Comparison of ENCODE assay signal across 8 cellular contexts in the genomic region with DNA sequence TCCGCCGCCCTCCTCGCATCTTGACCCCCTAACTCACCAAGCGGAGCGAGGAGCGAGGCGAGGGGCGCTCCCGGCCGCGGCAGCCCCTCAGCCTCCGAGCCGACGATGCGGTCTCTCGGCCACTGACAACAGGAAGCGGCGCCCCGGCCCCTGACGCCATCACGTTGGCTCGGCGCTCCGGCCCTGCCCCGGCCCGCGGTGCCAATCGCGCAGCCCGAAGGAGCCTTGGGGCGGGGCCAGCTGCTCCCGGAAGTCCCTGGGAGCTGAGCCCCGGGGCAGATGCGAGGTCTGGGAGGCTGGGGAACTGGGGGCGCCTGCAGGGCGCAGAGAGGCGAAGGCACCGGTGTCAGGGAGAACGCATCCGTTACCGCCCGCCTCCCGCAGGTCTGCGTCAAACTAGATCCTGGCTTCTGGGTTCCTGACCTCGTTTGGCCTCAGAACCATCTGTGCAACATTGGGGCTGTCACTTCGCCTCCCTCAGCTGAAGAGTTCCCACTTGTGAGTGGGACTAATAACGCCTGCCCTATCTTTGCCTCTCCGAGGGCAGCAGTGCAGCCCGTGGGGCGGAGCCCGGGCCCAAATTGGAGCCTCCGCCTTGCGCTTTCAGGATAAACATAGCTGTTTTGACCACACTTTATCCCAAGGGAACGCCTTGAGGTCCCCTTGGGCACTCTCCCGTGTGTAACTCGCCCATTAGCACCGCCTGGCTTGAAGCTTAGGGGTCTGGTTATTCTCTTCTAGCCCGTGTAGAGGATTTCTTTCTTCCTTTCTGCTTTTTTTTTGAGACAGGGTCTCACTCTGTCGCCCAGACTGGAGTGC. TPM values are rescaled to one million over a fixed set of nuclear protein-coding genes. Genes with fewer than 3 reads are reported as not detected.
DNase-seq lines count a peak whose midpoint lies in the region; ATAC-seq, FAIRE-seq and TF ChIP-seq lines count a peak whose summit lies in the region.
"Not testable (repeated sequence)": the region's sequence is repeated elsewhere in the genome, so short reads cannot be mapped to it uniquely, and the experiment has no call there.

PLEKHM1 (minus strand) TSS at position 107 of the 819 bp plus-strand sequence. CDS start 8,237 bp downstream, outside the sequence.

- FAIRE-seq in keratinocyte (lab: Jason Lieb, UNC), result not testable (repeated sequence)

- H3K4me2 ChIP-seq in keratinocyte (ENCODE audit: control insufficient read depth, extremely low read depth, insufficient read depth, low read depth, low read length), result peak within 1 kb of the TSS; percentile 77

- not testable (repeated sequence) for H3K27me3 ChIP-seq in keratinocyte (ENCODE audit: control insufficient read depth, extremely low read depth, insufficient read depth, low read length)

- TF ChIP-seq CTCF in keratinocyte (optimal IDR thresholded peaks at IDR 0.05 in 1 of 3, IDR thresholded peaks at IDR 0.05 in 1 of 3, conservative IDR thresholded peaks at IDR 0.05 in 1 of 3; ENCODE audit: extremely low read depth in 1 of 3, insufficient read depth in 2 of 3, low read length in 3 of 3), result not testable (repeated sequence)

- peak; percentile 60 for TF ChIP-seq POLR2A in GM19099 (IDR thresholded peaks at IDR 0.05; ENCODE audit: extremely low read depth, insufficient read length, low read depth)

- H3K4me3 ChIP-seq in keratinocyte (ENCODE audit: control insufficient read depth in 2 of 3, extremely low read depth in 1 of 3, insufficient read depth in 2 of 3, low read depth in 1 of 3, low read length in 3 of 3), result peak within 1 kb of the TSS; percentile 57 to 76 (median 65)

- not testable (repeated sequence) for H3K9me3 ChIP-seq in keratinocyte (ENCODE audit: control insufficient read depth, low read depth, low read length)

- H3K4me1 ChIP-seq in keratinocyte (ENCODE audit: control insufficient read depth, extremely low read depth, insufficient read depth, low read length), result peaks cover 17% of the 10 kb centered on the region

- peaks cover 13% of the 10 kb centered on the region for H3K79me2 ChIP-seq in keratinocyte (ENCODE audit: control insufficient read depth, insufficient read depth, low read length)

- not testable (repeated sequence) for H4K20me1 ChIP-seq in keratinocyte (ENCODE audit: control insufficient read depth, extremely low read depth, insufficient read depth, low read length)

- DNase-seq in AG20443 (ENCODE audit: low spot score) (peak; percentile 81), NCI-H446 treated with DMSO at 0.1 percent for 48 hours (lab: John Stamatoyannopoulos, UW) (peak; percentile 29), cerebellum (ENCODE audit: low spot score) (peak; percentile 73)
- DNase-seq in activated CD4-positive, alpha-beta T cell treated with anti-CD3 and anti-CD28 coated beads for 24 hours (ENCODE audit: low read depth in 2 of 2), result peak; percentile 64 to 76
- DNase-seq in keratinocyte (ENCODE audit: low read depth, low spot score), result not testable (repeated sequence)
- DNase-seq in stimulated activated CD4-positive, alpha-beta T cell treated with anti-CD3 and anti-CD28 coated beads, Interleukin-12 subunit alpha, Interleukin-12 subunit beta, amount 100 ng/mL, for 4 hours, result peak; percentile 77

- H3K27ac ChIP-seq in keratinocyte (ENCODE audit: control insufficient read depth, insufficient read depth, low read length), result peak within 1 kb of the TSS; percentile 63

- H2AFZ ChIP-seq in keratinocyte (ENCODE audit: control insufficient read depth, low read length), result peak within 1 kb of the TSS; percentile 53

- H3K36me3 ChIP-seq in keratinocyte (ENCODE audit: control insufficient read depth in 2 of 2, extremely low read depth in 1 of 2, insufficient read depth in 2 of 2, low read length in 2 of 2), result not testable (repeated sequence)

- not testable (repeated sequence) for H3K9me1 ChIP-seq in keratinocyte (ENCODE audit: control insufficient read depth, extremely low read depth, insufficient read depth, low read length)

- peak; percentile 93 for ATAC-seq in HG03342 (IDR thresholded peaks at IDR 0.05; ENCODE audit: unreplicated experiment)

- H3K9ac ChIP-seq in keratinocyte (ENCODE audit: control insufficient read depth, extremely low read depth, insufficient read depth, low read length), result peak within 1 kb of the TSS; percentile 76

- dilution Hi-C loops in keratinocyte (cut with MboI; ENCODE audit: extremely low pct_ligation_motif_present, low sequenced_read_pairs), result not testable (repeated sequence)

RNA-seq across cellular contexts. Expression of gene PLEKHM1, which starts in this region (rescaled TPM):
- 24.7 TPM for total RNA-seq in cerebellum
- polyA plus RNA-seq in keratinocyte, result 30.1 to 69.1 TPM (median 33.0 TPM) in 3 replicates
- polyA plus RNA-seq in keratinocyte (2011; ENCODE audit: low read depth), result 44.7 TPM
- polyA plus RNA-seq in keratinocyte (2011; cell fraction: cytosol; rRNA removed), result 27.7 and 39.6 TPM in 2 replicates
- polyA plus RNA-seq in keratinocyte (2011; cell fraction: nucleus; rRNA removed), result 92.2 and 104 TPM in 2 replicates
- 41.2 and 60.6 TPM in 2 replicates for polyA plus RNA-seq in keratinocyte (2012; ENCODE audit: low replicate concordance)
- 137 to 318 TPM (median 188 TPM) in 3 replicates for polyA minus RNA-seq in keratinocyte
- polyA minus RNA-seq in keratinocyte (2011; cell fraction: cytosol; rRNA and poly(A)+ RNA removed), result 136 TPM
- polyA minus RNA-seq in keratinocyte (2011; cell fraction: nucleus; rRNA and poly(A)+ RNA removed), result 92.9 and 125 TPM in 2 replicates
